In genomic region chr5:90020575-90021535, GRCh38 we compare ENCODE assay signal across 8 cellular contexts.
DNase-seq lines count a peak whose midpoint lies in the region; ATAC-seq, FAIRE-seq and TF ChIP-seq lines count a peak whose summit lies in the region.

No MANE protein-coding gene starts in this region.

- no peaks in the 10 kb centered on the region for H3K9me3 ChIP-seq in thoracic aorta
- H3K9me3 ChIP-seq in tibial nerve: no peaks in the 10 kb centered on the region

- peak overlapping the region; percentile 57 to 76 for H3K27ac ChIP-seq in thoracic aorta
- no peak overlapping the region for H3K27ac ChIP-seq in tibial nerve

- H3K4me1 ChIP-seq in thoracic aorta (ENCODE audit: control insufficient read depth in 1 of 2, low read depth in 2 of 2) (peaks cover 12 to 34% of the 10 kb centered on the region in 2 donors), tibial nerve (peaks cover 0 to 14% (median 0%) of the 10 kb centered on the region in 4 donors)

- WGBS in tibial nerve, 2 donors: 43 to 63% methylated on average over 5 of the region's 5 CpGs

- no peaks in the 10 kb centered on the region for H3K36me3 ChIP-seq in thoracic aorta
- H3K36me3 ChIP-seq in tibial nerve: no peaks in the 10 kb centered on the region

- ATAC-seq in GM19035 (IDR thresholded peaks at IDR 0.05; ENCODE audit: unreplicated experiment) (peak; percentile 91), HG03135 (IDR thresholded peaks at IDR 0.05; ENCODE audit: unreplicated experiment) (peak; percentile 94), thoracic aorta (ENCODE audit: insufficient number of reproducible peaks, low FRiP score, low read depth) (peak; percentile 99)

- no peak for TF ChIP-seq EP300 in tibial nerve (IDR thresholded peaks at IDR 0.05)

- TF ChIP-seq POLR2A in tibial nerve (IDR thresholded peaks at IDR 0.05): no peak

- H3K27me3 ChIP-seq in thoracic aorta (replicated peaks; ENCODE audit: insufficient read depth) (no peaks in the 10 kb centered on the region), tibial nerve (no peaks in the 10 kb centered on the region)

- TF ChIP-seq CTCF in thoracic aorta (IDR thresholded peaks at IDR 0.05): no peak
- TF ChIP-seq CTCF in tibial nerve (IDR thresholded peaks at IDR 0.05): no peak

- FAIRE-seq in A204.1 (lab: Jason Lieb, UNC): peak; percentile 99

- peak; percentile 54 for DNase-seq in RPMI8226
- peak; percentile 69 for DNase-seq in glomerular visceral epithelial cell (ENCODE audit: extremely low spot score)
- no peak for DNase-seq in thoracic aorta (ENCODE audit: low spot score)
- DNase-seq in SW480 (ENCODE audit: low spot score): no peak
- no peak for DNase-seq in tibial nerve (ENCODE audit: low spot score in 2 of 2)

- H3K4me3 ChIP-seq in thoracic aorta (peak overlapping the region; percentile 66), tibial nerve (peak overlapping the region in 1 of 4 donors; percentile 27)

Comparison
In these comparisons a context has a peak if more than half of its experiments do, and no peak if none do; other contexts are left out.
1. DNase-seq: peak in RPMI8226 (single experiment) and glomerular visceral epithelial cell (single experiment); none in thoracic aorta (single experiment), SW480 (single experiment) and tibial nerve (0 of 2).
2. H3K27ac ChIP-seq: peak in thoracic aorta (2 of 2); none in tibial nerve (0 of 4).
3. Peak in every context shown above with its lines, with median percentiles within 50 percentile points of each other: ATAC-seq.